ENCODE assay signal across 25 cellular contexts in the genomic region with DNA sequence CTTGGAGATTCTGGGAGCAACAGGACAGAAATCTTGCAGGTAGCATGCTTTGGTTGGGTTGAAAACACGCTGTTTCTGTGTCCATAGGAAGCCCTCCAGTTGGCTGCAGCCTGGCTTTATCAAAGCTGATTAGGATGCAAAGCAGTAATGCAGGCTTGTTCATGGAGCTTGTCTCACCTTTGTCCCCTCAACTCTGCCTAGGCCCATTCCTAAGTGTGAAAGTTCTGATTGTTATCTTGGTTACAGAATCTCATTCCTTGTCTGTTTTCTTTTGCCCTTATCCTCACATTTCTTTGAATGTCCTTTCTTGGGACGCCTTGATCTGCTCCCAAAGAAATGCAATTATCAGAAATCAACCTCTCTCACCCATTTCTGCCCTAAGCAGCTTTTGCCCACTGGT.
A peak's percentile ranks its signal among the peaks of the same experiment; 100 is the strongest.
DNase-seq lines count a peak whose midpoint lies in the region; ATAC-seq, FAIRE-seq and TF ChIP-seq lines count a peak whose summit lies in the region.
"Had no signal": no experiment of that assay in that cellular context is flagged by ENCODE, and none has a peak within 500 bp of the region (broad histone marks: within the 10 kb centered on the region; RNA-seq: fewer than 3 reads in every experiment).

No MANE protein-coding gene starts in this region.

- H3K36me3 Mint-ChIP-seq in endodermal cell (ENCODE audit: low read depth) = no peaks in the 10 kb centered on the region
- H3K36me3 Mint-ChIP-seq: CD4-positive, alpha-beta memory T cell; CD4-positive, CD25-positive, alpha-beta regulatory T cell had no signal

- H4K8ac ChIP-seq in mesendoderm (ENCODE audit: low read depth, low read length) = no peak overlapping the region

- no peak overlapping the region for H2BK120ac ChIP-seq in mesendoderm (ENCODE audit: low read depth, low read length)

- H3K4me3 ChIP-seq in endodermal cell (ENCODE audit: low read length) = no peak overlapping the region
- no peak overlapping the region for H3K4me3 ChIP-seq in mesendoderm (ENCODE audit: low read length)
- H3K4me3 ChIP-seq in neuron (ENCODE audit: low read length) = no peak overlapping the region
- H3K4me3 ChIP-seq in small intestine (ENCODE audit: low read depth in 1 of 2, low read length in 2 of 2) = no peak overlapping the region
- no peak overlapping the region for H3K4me3 ChIP-seq in A673 (ENCODE audit: low read depth, low read length, poor library complexity, severe bottlenecking)
- H3K4me3 ChIP-seq: BLaER1 treated with 17β-estradiol and CSF1 and Interleukin-3, amounts not matched to agents 10 nM and 100 nM had no signal

- H3K4me1 ChIP-seq in endodermal cell (ENCODE audit: control insufficient read depth, insufficient read depth, low read length) (no peaks in the 10 kb centered on the region), mesendoderm (ENCODE audit: control insufficient read depth, low read depth, low read length) (peaks cover 3% of the 10 kb centered on the region), neuron (ENCODE audit: insufficient read depth, low read length) (peaks cover 29% of the 10 kb centered on the region), small intestine (ENCODE audit: control insufficient read depth in 2 of 2, insufficient read depth in 1 of 2, low read depth in 1 of 2, low read length in 1 of 2) (no peaks in the 10 kb centered on the region), A673 (ENCODE audit: insufficient read depth, low read length, poor library complexity, severe bottlenecking) (no peaks in the 10 kb centered on the region)

- no peaks in the 10 kb centered on the region for H3K79me1 ChIP-seq in mesendoderm (ENCODE audit: low read length)

- BruUV-seq in A673 (replicated peaks; lab: Mats Ljungman, UMichigan) = no TSS peak

- H3K9ac ChIP-seq in endodermal cell (ENCODE audit: extremely low read depth, low read length, poor library complexity, severe bottlenecking) (no peak overlapping the region), mesendoderm (ENCODE audit: low read length) (no peak overlapping the region)
- H3K9ac ChIP-seq: BLaER1 treated with 17β-estradiol and CSF1 and Interleukin-3, amounts not matched to agents 10 nM and 100 nM had no signal

- H3K56ac ChIP-seq in mesendoderm (ENCODE audit: low read length) = no peak overlapping the region

- H3K18ac ChIP-seq in mesendoderm (ENCODE audit: low read length) = no peak overlapping the region

- H3K23ac ChIP-seq in mesendoderm (ENCODE audit: low read length) = no peak overlapping the region

- no peaks in the 10 kb centered on the region for H3K9me3 ChIP-seq in endodermal cell (ENCODE audit: control insufficient read depth, low read length)
- no peaks in the 10 kb centered on the region for H3K9me3 ChIP-seq in neuron (ENCODE audit: low read length)
- H3K9me3 ChIP-seq in small intestine (ENCODE audit: control insufficient read depth, low read depth) = no peaks in the 10 kb centered on the region
- H3K9me3 ChIP-seq in A673 (ENCODE audit: low read depth, low read length, poor library complexity, severe bottlenecking) = no peaks in the 10 kb centered on the region
- H3K9me3 ChIP-seq: BLaER1 treated with 17β-estradiol and CSF1 and Interleukin-3, amounts not matched to agents 10 nM and 100 nM had no signal

- no peaks in the 10 kb centered on the region for H3K27me3 ChIP-seq in endodermal cell (ENCODE audit: control insufficient read depth, insufficient read depth, low read length, poor library complexity, severe bottlenecking)
- no peaks in the 10 kb centered on the region for H3K27me3 ChIP-seq in mesendoderm (ENCODE audit: insufficient read depth, low read length, poor library complexity)
- H3K27me3 ChIP-seq in neuron (ENCODE audit: insufficient read depth, low read length) = no peaks in the 10 kb centered on the region
- H3K27me3 ChIP-seq in small intestine (ENCODE audit: control insufficient read depth in 2 of 2, insufficient read depth in 2 of 2, low read length in 2 of 2) = no peaks in the 10 kb centered on the region
- H3K27me3 ChIP-seq in A673 (replicated peaks; ENCODE audit: insufficient read depth, low read depth, low read length, poor library complexity) = no peaks in the 10 kb centered on the region
- H3K27me3 ChIP-seq: BLaER1 treated with 17β-estradiol and CSF1 and Interleukin-3, amounts not matched to agents 10 nM and 100 nM had no signal

- no peak overlapping the region for H4K5ac ChIP-seq in mesendoderm (ENCODE audit: low read length)

- TF ChIP-seq CTCF in endodermal cell (conservative IDR thresholded peaks at IDR 0.05) = no peak
- no peak for TF ChIP-seq CTCF in A673 (conservative IDR thresholded peaks at IDR 0.05; ENCODE audit: low read depth, low read length)

- DNase-seq in endodermal cell = no peak
- peak; percentile 64 for DNase-seq in mesendoderm
- peak; percentile 57 for DNase-seq in small intestine
- DNase-seq in A673 (ENCODE audit: low spot score) = no peak
- no peak for DNase-seq in DMS79 (lab: John Stamatoyannopoulos, UW)
- DNase-seq: 8988T; AML-193; CD4-positive, alpha-beta memory T cell; CD4-positive, CD25-positive, alpha-beta regulatory T cell; CD8-positive, alpha-beta memory T cell; COR-L47; DMS 273 treated with DMSO at 0.1 percent for 48 hours; DMS153; DMS53; DMS79 treated with DMSO at 0.1 percent for 48 hours; GF-D8 had no signal

- no peak overlapping the region for H3K27ac Mint-ChIP-seq in endodermal cell
- H3K27ac Mint-ChIP-seq: B cell; CD4-positive, alpha-beta memory T cell; CD4-positive, CD25-positive, alpha-beta regulatory T cell had no signal

- FAIRE-seq in small intestine (lab: Jason Lieb, UNC) = no peak
- FAIRE-seq: A204.1, G401.6, GM12891, GM19239 had no signal

- no peak overlapping the region for H3K4me2 ChIP-seq in mesendoderm (ENCODE audit: low read length)
- H3K4me2 ChIP-seq: BLaER1 treated with 17β-estradiol and CSF1 and Interleukin-3, amounts not matched to agents 10 nM and 100 nM had no signal

- WGBS in endodermal cell (ENCODE audit: insufficient coverage in 1 of 2, insufficient read length in 1 of 2), 2 experiments = 83 to 87% methylated on average over 1 to 2 of the region's 2 CpGs
- WGBS in mesendoderm (ENCODE audit: extremely low coverage, insufficient coverage, low lambda C conversion rate) = no CpG with 5 or more reads among the region's 2 CpGs
- 28 to 64% (median 31%) methylated on average over 2 of the region's 2 CpGs for WGBS in small intestine, 3 donors

- CTCF ChIA-PET in A673 (lab: Charles Lee) = no interaction called here

- H3K27ac ChIP-seq in endodermal cell (ENCODE audit: low read depth, low read length) (peak overlapping the region; percentile 36), mesendoderm (ENCODE audit: low read depth, low read length) (no peak overlapping the region), small intestine (ENCODE audit: low read depth in 1 of 2, low read length in 1 of 2) (no peak overlapping the region), A673 (ENCODE audit: low read depth, low read length, poor library complexity, severe bottlenecking) (no peak overlapping the region)
- H3K27ac ChIP-seq: BLaER1 treated with 17β-estradiol and CSF1 and Interleukin-3, amounts not matched to agents 10 nM and 100 nM; C4-2B had no signal

- no peaks in the 10 kb centered on the region for H3K9me3 Mint-ChIP-seq in endodermal cell
- H3K9me3 Mint-ChIP-seq: CD8-positive, alpha-beta memory T cell had no signal

- no peaks in the 10 kb centered on the region for H3K36me3 ChIP-seq in endodermal cell (ENCODE audit: control insufficient read depth, insufficient read depth, low read length)
- H3K36me3 ChIP-seq in mesendoderm (ENCODE audit: control insufficient read depth, insufficient read depth, low read length) = no peaks in the 10 kb centered on the region
- H3K36me3 ChIP-seq in neuron (ENCODE audit: insufficient read depth, low read length) = no peaks in the 10 kb centered on the region
- no peaks in the 10 kb centered on the region for H3K36me3 ChIP-seq in small intestine (ENCODE audit: control insufficient read depth in 2 of 2, insufficient read depth in 2 of 2, low read length in 2 of 2)
- H3K36me3 ChIP-seq in A673 (ENCODE audit: insufficient read depth, low read length, poor library complexity, severe bottlenecking) = no peaks in the 10 kb centered on the region
- H3K36me3 ChIP-seq: BLaER1 treated with 17β-estradiol and CSF1 and Interleukin-3, amounts not matched to agents 10 nM and 100 nM had no signal

- no peak overlapping the region for H2BK15ac ChIP-seq in mesendoderm (replicated peaks; ENCODE audit: low read depth)

- H2AFZ ChIP-seq in neuron (ENCODE audit: low read depth, low read length) = peak overlapping the region; percentile 29

- no peak overlapping the region for H3K4ac ChIP-seq in mesendoderm (ENCODE audit: low read depth, low read length)

- H2BK5ac ChIP-seq in mesendoderm (ENCODE audit: low read length) = no peak overlapping the region

- H2AK5ac ChIP-seq in mesendoderm (ENCODE audit: low read length) = no peak overlapping the region

- H3K4me3 Mint-ChIP-seq in endodermal cell = no peak overlapping the region
- H3K4me3 Mint-ChIP-seq: B cell; CD4-positive, alpha-beta memory T cell; CD4-positive, CD25-positive, alpha-beta regulatory T cell; CD8-positive, alpha-beta memory T cell had no signal

- H3K79me2 ChIP-seq in mesendoderm (ENCODE audit: control insufficient read depth, insufficient read depth, low read length) = no peaks in the 10 kb centered on the region

- POLR2A ChIA-PET in A673 (lab: Charles Lee; ENCODE audit: low non-redundant PET) = no interaction called here

- intact Hi-C loops in A673 (cut with micrococcal nuclease; ENCODE audit: unreplicated experiment) = no loop called here

- H3K27me3 Mint-ChIP-seq in endodermal cell (ENCODE audit: insufficient read depth) = peaks cover 3% of the 10 kb centered on the region

- no peak for ATAC-seq in GM21526 (IDR thresholded peaks at IDR 0.05; ENCODE audit: low FRiP score, unreplicated experiment)

- H3K4me1 Mint-ChIP-seq in endodermal cell = peaks cover 32% of the 10 kb centered on the region
- H3K4me1 Mint-ChIP-seq: B cell; CD4-positive, alpha-beta memory T cell; CD4-positive, CD25-positive, alpha-beta regulatory T cell; CD8-positive, alpha-beta memory T cell had no signal

Comparison
In these comparisons a context has a peak if more than half of its experiments do, and no peak if none do; other contexts are left out.
1. DNase-seq: peak in mesendoderm (single experiment) and small intestine (single experiment); none in endodermal cell (single experiment), A673 (single experiment) and DMS79 (single experiment).